ENCODE assay signal across 30 cellular contexts in genomic region chr3:34668915-34669314, GRCh38.
"Had no signal": no experiment of that assay in that cellular context is flagged by ENCODE, and none has a peak within 500 bp of the region (broad histone marks: within the 10 kb centered on the region; RNA-seq: fewer than 3 reads in every experiment).

No MANE protein-coding gene starts in this region.

- H3K36me3 ChIP-seq: cardiac muscle cell, colonic mucosa, esophagus squamous epithelium, gastroesophageal sphincter, heart right ventricle, WERI-Rb-1 had no signal

- FAIRE-seq: endometrium, endothelial cell of umbilical vein had no signal

- H3K27ac ChIP-seq: body of pancreas, cardiac muscle cell, colonic mucosa, epithelial cell of prostate, esophagus squamous epithelium, gastroesophageal sphincter, heart right ventricle, WERI-Rb-1 had no signal

- H3K4me1 ChIP-seq: body of pancreas, colonic mucosa, esophagus squamous epithelium, gastroesophageal sphincter, heart right ventricle had no signal

- ATAC-seq: activated CD4-positive, CD25-positive, alpha-beta regulatory T cell treated with anti-CD3 and anti-CD28 coated beads, Interleukin-2, amount 50 U/mL, for 24 hours; activated CD8-positive, alpha-beta T cell treated with anti-CD3 and anti-CD28 coated beads for 36 hours; activated T-cell treated with anti-CD3 and anti-CD28 coated beads, Interleukin-2, amount 50 U/mL, for 4 hours; activated T-helper 17 cell treated with anti-CD3 and anti-CD28 coated beads, Interleukin-2, amount 50 U/mL, for 72 hours; body of pancreas; gastroesophageal sphincter had no signal

- H3K27me3 ChIP-seq: body of pancreas, cardiac muscle cell, colonic mucosa, esophagus squamous epithelium, gastroesophageal sphincter, heart right ventricle had no signal

- H3K9me3 ChIP-seq: body of pancreas, colonic mucosa, esophagus squamous epithelium, gastroesophageal sphincter, heart right ventricle had no signal

- DNase-seq: activated B cell treated with CpG ODN at 0.5 μM for 24 hours; activated CD4-positive, alpha-beta T cell treated with anti-CD3 and anti-CD28 coated beads for 48 hours; activated CD4-positive, alpha-beta T cell treated with anti-CD3 and anti-CD28 coated beads, Interleukin-2, amount 50 U/mL, for 1 hour; activated CD4-positive, alpha-beta T cell treated with anti-CD3 and anti-CD28 coated beads, Interleukin-2, amount 50 U/mL, for 48 hours; activated CD8-positive, alpha-beta memory T cell treated with anti-CD3 and anti-CD28 coated beads for 24 hours; activated CD8-positive, alpha-beta T cell treated with anti-CD3 and anti-CD28 coated beads for 36 hours; activated effector memory CD4-positive, alpha-beta T cell treated with Interleukin-2 at 50 U/mL for 16 hours; activated gamma-delta T cell treated with Interleukin-2 at 50 U/mL for 16 hours; activated naive CD4-positive, alpha-beta T cell treated with anti-CD3 and anti-CD28 coated beads, Interleukin-2, amount 50 U/mL, for 16 hours; activated naive CD4-positive, alpha-beta T cell treated with Interleukin-2 at 50 U/mL for 16 hours; activated T-cell treated with anti-CD3 and anti-CD28 coated beads, Interleukin-2, amount 50 U/mL, for 4 hours; amniotic stem cell; anterior cingulate cortex; body of pancreas; central memory CD4-positive, alpha-beta T cell; cerebellar nuclear complex; colonic mucosa; effector CD8-positive, alpha-beta T cell; esophagus squamous epithelium; foreskin melanocyte; heart right ventricle; T-helper 9 cell; WERI-Rb-1 had no signal

- H3K4me3 ChIP-seq: body of pancreas, cardiac muscle cell, colonic mucosa, esophagus squamous epithelium, gastroesophageal sphincter, heart right ventricle had no signal
